18 cellular contexts compared by ENCODE assay signal in the genomic region with DNA sequence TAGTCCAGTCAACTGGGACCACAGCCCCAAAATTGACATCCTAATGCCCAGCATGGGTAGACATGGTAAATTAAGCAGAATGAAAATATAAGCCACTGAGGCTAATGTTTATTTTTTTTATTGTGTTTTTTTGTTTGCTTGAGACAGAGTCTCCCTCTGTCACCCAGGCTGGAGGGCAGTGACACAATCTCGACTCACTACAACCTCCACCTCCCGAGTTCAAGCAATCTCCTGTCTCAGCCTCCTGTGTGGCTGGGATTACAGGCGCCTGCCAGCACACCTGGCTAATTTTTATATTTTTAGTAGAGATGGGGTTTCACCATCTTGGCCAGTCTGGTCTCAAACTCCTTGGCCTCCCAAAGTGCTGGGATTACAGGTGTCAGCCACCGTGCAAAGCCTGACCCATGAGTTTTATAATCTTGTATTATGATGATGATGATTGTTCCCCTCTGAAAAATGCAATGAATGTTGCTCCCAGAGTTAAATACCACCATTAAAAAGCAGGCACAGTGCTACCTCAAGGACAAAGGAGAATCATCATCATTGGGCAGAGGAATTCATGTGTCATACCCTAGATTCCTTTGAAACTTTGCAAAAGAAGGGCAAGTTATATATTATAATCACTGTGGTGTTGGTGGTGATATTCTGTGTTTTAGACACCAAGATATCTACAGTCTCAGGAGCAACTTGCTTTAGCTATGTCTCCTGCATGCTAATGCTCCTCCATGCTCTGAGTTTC.
"Had no signal": no experiment of that assay in that cellular context is flagged by ENCODE, and none has a peak within 500 bp of the region (broad histone marks: within the 10 kb centered on the region; RNA-seq: fewer than 3 reads in every experiment).

No MANE protein-coding gene starts in this region.

- H3K27me3 Mint-ChIP-seq: activated naive CD8-positive, alpha-beta T cell treated with anti-CD3 and anti-CD28 coated beads, Interleukin-2, amount 50 U/mL, for 24 hours had no signal

- H3K27ac ChIP-seq: ascending aorta, colonic mucosa, lower lobe of right lung, parathyroid adenoma, sigmoid colon, stomach had no signal

- H3K27ac Mint-ChIP-seq: activated naive CD8-positive, alpha-beta T cell treated with anti-CD3 and anti-CD28 coated beads, Interleukin-2, amount 50 U/mL, for 24 hours; immature natural killer cell had no signal

- H3K9me3 ChIP-seq: ascending aorta, colonic mucosa, lower lobe of right lung, sigmoid colon, stomach had no signal

- DNase-seq: activated CD4-positive, alpha-beta T cell treated with anti-CD3 and anti-CD28 coated beads for 1 hour; activated CD4-positive, alpha-beta T cell treated with anti-CD3 and anti-CD28 coated beads, Interleukin-2, amount 50 U/mL, for 4 hours; activated naive CD4-positive, alpha-beta T cell treated with Interleukin-2 at 50 U/mL for 16 hours; activated naive CD8-positive, alpha-beta T cell treated with anti-CD3 and anti-CD28 coated beads, Interleukin-2, amount 50 U/mL, for 24 hours; activated T-cell treated with anti-CD3 and anti-CD28 coated beads for 4 hours; colonic mucosa; head of caudate nucleus; immature natural killer cell; left cardiac atrium; lower lobe of right lung; sigmoid colon; stimulated activated CD4-positive, alpha-beta T cell treated with anti-CD3 and anti-CD28 coated beads, Interleukin-1b, Interleukin-23, amount 100 ng/mL, for 48 hours; stomach; T-helper 1 cell; T1000 had no signal

- ATAC-seq: activated naive CD8-positive, alpha-beta T cell treated with anti-CD3 and anti-CD28 coated beads, Interleukin-2, amount 50 U/mL, for 24 hours; left cardiac atrium; lower lobe of right lung had no signal

- H3K36me3 Mint-ChIP-seq: immature natural killer cell had no signal

- FAIRE-seq: frontal cortex had no signal

- H2AFZ ChIP-seq: parathyroid adenoma had no signal

- H3K36me3 ChIP-seq: ascending aorta, colonic mucosa, lower lobe of right lung, sigmoid colon, stomach had no signal

- H3K4me3 Mint-ChIP-seq: activated naive CD8-positive, alpha-beta T cell treated with anti-CD3 and anti-CD28 coated beads, Interleukin-2, amount 50 U/mL, for 24 hours; immature natural killer cell had no signal

- H3K9me3 Mint-ChIP-seq: activated naive CD8-positive, alpha-beta T cell treated with anti-CD3 and anti-CD28 coated beads, Interleukin-2, amount 50 U/mL, for 24 hours; immature natural killer cell had no signal

- H3K4me1 Mint-ChIP-seq: activated naive CD8-positive, alpha-beta T cell treated with anti-CD3 and anti-CD28 coated beads, Interleukin-2, amount 50 U/mL, for 24 hours; immature natural killer cell had no signal

- H3K4me3 ChIP-seq: ascending aorta, colonic mucosa, lower lobe of right lung, sigmoid colon, stomach had no signal

- H3K27me3 ChIP-seq: ascending aorta, colonic mucosa, sigmoid colon, stomach had no signal

- H3K4me1 ChIP-seq: colonic mucosa, lower lobe of right lung, parathyroid adenoma had no signal

- H3K9ac ChIP-seq: parathyroid adenoma had no signal
